Comparison of ENCODE assay signal across 1 cellular context in genomic region chr20:45918779-45919535, GRCh38.
TF ChIP-seq lines count a peak whose summit lies in the region.

No MANE protein-coding gene starts in this region.

TF ChIP-seq in endothelial cell of umbilical vein, 7 proteins besides CTCF, POLR2A, EP300 and RAD21:
- TF ChIP-seq MYC (IDR thresholded peaks at IDR 0.05; ENCODE audit: low read depth, low read length) = no peak
- no peak for TF ChIP-seq POLR2AphosphoS5 (IDR thresholded peaks at IDR 0.05; ENCODE audit: insufficient read depth, low read depth, low read length)
- TF ChIP-seq FOS (IDR thresholded peaks at IDR 0.05; ENCODE audit: borderline replicate concordance, insufficient read depth, low read length) = no peak
- TF ChIP-seq JUN (IDR thresholded peaks at IDR 0.05; ENCODE audit: borderline replicate concordance, insufficient read depth, insufficient read length, low read depth) = no peak
- TF ChIP-seq, protein P1, sequence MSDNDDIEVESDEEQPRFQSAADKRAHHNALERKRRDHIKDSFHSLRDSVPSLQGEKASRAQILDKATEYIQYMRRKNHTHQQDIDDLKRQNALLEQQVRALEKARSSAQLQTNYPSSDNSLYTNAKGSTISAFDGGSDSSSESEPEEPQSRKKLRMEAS (IDR thresholded peaks at IDR 0.05; ENCODE audit: insufficient read depth, insufficient read length) = no peak
- no peak for TF ChIP-seq GATA2 (IDR thresholded peaks at IDR 0.05; ENCODE audit: insufficient read depth, insufficient read length, low read depth, low read length)
- TF ChIP-seq EZH2 (IDR thresholded peaks at IDR 0.05; ENCODE audit: borderline replicate concordance, low read depth, low read length, severe bottlenecking) = no peak
